Comparison of ENCODE assay signal across 2 cellular contexts in genomic region chr7:81690688-81691087, GRCh38.
TF ChIP-seq lines count a peak whose summit lies in the region.

No MANE protein-coding gene starts in this region.

TF ChIP-seq in A549, 52 proteins besides CTCF, POLR2A, EP300 and RAD21:
- TF ChIP-seq MAX (IDR thresholded peaks at IDR 0.05) (no peak), RARB (CRISPR knock-in tag; IDR thresholded peaks at IDR 0.05) (no peak), NR3C1 (IDR thresholded peaks at IDR 0.05) (no peak), SREBF2 (IDR thresholded peaks at IDR 0.05) (no peak), PBX3 (IDR thresholded peaks at IDR 0.05) (no peak), TP53 (CRISPR knock-in tag; IDR thresholded peaks at IDR 0.05) (no peak)

TF ChIP-seq in IMR-90, 13 proteins besides CTCF, POLR2A, EP300 and RAD21:
- TF ChIP-seq RFX5 (IDR thresholded peaks at IDR 0.05; ENCODE audit: low read depth, low read length) (no peak), FOS (IDR thresholded peaks at IDR 0.05; ENCODE audit: low read depth, low read length) (no peak)
